ENCODE assay signal across 6 cellular contexts in the genomic region with DNA sequence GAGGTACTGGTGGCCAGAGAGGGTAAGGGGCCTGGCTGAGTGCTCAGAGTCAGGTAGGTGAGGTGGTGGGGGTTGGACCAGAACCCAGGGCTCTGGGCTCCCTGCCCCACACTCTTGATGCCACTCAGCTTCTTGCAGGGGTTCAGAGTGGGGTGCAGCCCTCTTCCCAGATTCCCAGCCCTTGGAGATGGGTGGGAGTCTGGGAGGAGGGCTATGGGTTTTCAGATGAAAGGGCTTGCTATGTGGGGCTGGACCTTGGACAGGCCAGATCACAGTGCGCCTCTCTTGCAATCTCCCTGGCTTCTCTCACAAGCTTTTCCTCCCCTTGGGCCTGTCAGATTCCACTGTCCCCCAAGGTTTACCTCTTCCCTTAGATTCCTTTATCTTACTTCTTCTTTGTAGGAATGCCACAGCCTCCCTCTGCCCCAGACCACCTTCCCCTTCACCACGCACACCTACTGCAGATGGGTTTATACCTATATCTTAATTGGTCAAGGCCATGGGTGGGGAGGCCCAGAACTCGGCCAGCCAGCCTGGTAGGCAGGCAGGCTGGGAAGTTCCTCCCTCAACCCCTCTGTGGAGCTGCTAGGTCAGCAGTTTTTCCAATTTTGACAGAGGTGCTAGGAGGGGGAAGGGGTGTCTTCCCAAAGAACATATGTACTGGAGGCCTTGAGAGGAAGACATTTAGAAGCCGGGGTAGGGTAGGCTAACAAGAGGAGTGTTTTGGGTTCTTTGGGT. TPM values are rescaled to one million over a fixed set of nuclear protein-coding genes. Genes with fewer than 3 reads are reported as not detected.
DNase-seq lines count a peak whose midpoint lies in the region; ATAC-seq and TF ChIP-seq lines count a peak whose summit lies in the region.
"Had no signal": no experiment of that assay in that cellular context is flagged by ENCODE, and none has a peak within 500 bp of the region (broad histone marks: within the 10 kb centered on the region; RNA-seq: fewer than 3 reads in every experiment).

No MANE protein-coding gene starts in this region.

- TF ChIP-seq CTCF in foreskin fibroblast (IDR thresholded peaks at IDR 0.05; ENCODE audit: low read depth, low read length): no peak

- H3K27ac ChIP-seq in SK-N-MC (peak overlapping the region; percentile 27; the same call in 1 of the 2 replicates), mesendoderm (ENCODE audit: low read depth, low read length) (no peak overlapping the region)

- no peak overlapping the region for H2BK15ac ChIP-seq in mesendoderm (replicated peaks; ENCODE audit: low read depth)

- peaks cover 11% of the 10 kb centered on the region for H3K4me1 Mint-ChIP-seq in stimulated activated effector memory CD8-positive, alpha-beta T cell treated with anti-CD3 and anti-CD28 coated beads, Interleukin-12 subunit alpha, Interleukin-12 subunit beta, amount 100 ng/mL, for 72 hours

- H3K79me1 ChIP-seq in mesendoderm (ENCODE audit: low read length): no peaks in the 10 kb centered on the region

- no peak overlapping the region for H2BK5ac ChIP-seq in mesendoderm (ENCODE audit: low read length)

- H3K4me3 Mint-ChIP-seq in stimulated activated effector memory CD8-positive, alpha-beta T cell treated with anti-CD3 and anti-CD28 coated beads, Interleukin-12 subunit alpha, Interleukin-12 subunit beta, amount 100 ng/mL, for 72 hours: peak overlapping the region; percentile 68

- no peak for ATAC-seq in stimulated activated effector memory CD8-positive, alpha-beta T cell treated with anti-CD3 and anti-CD28 coated beads, Interleukin-12 subunit alpha, Interleukin-12 subunit beta, amount 100 ng/mL, for 72 hours

- intact Hi-C loops in posterior cingulate gyrus (cut with DNase I): no loop called here

- DNase-seq in SK-N-MC (ENCODE audit: low read depth, low spot score) (no peak), foreskin fibroblast (no peak), mesendoderm (no peak), posterior cingulate gyrus (no peak)
- DNase-seq in stimulated activated effector memory CD8-positive, alpha-beta T cell treated with anti-CD3 and anti-CD28 coated beads, Interleukin-12 subunit alpha, Interleukin-12 subunit beta, amount 100 ng/mL, for 72 hours (ENCODE audit: low spot score in 2 of 2): no peak
- DNase-seq: NCI-H526 had no signal

- H4K8ac ChIP-seq in mesendoderm (ENCODE audit: low read depth, low read length): no peak overlapping the region

- peaks cover 2% of the 10 kb centered on the region for H3K4me1 ChIP-seq in mesendoderm (ENCODE audit: control insufficient read depth, low read depth, low read length)

- H3K56ac ChIP-seq in mesendoderm (ENCODE audit: low read length): no peak overlapping the region

- H3K36me3 ChIP-seq in SK-N-MC (ENCODE audit: insufficient read depth, low read length) (no peaks in the 10 kb centered on the region; the same call in none of the 2 replicates), mesendoderm (ENCODE audit: control insufficient read depth, insufficient read depth, low read length) (no peaks in the 10 kb centered on the region)

- H3K18ac ChIP-seq in mesendoderm (ENCODE audit: low read length): no peak overlapping the region

- no peaks in the 10 kb centered on the region for H3K36me3 Mint-ChIP-seq in stimulated activated effector memory CD8-positive, alpha-beta T cell treated with anti-CD3 and anti-CD28 coated beads, Interleukin-12 subunit alpha, Interleukin-12 subunit beta, amount 100 ng/mL, for 72 hours

- H3K27me3 ChIP-seq in mesendoderm (ENCODE audit: insufficient read depth, low read length, poor library complexity): no peaks in the 10 kb centered on the region

- no peak overlapping the region for H3K4me2 ChIP-seq in mesendoderm (ENCODE audit: low read length)

- H3K4ac ChIP-seq in mesendoderm (ENCODE audit: low read depth, low read length): no peak overlapping the region

- no peak overlapping the region for H2BK120ac ChIP-seq in mesendoderm (ENCODE audit: low read depth, low read length)

- H3K4me3 ChIP-seq in SK-N-MC (peak overlapping the region; percentile 88), foreskin fibroblast (ENCODE audit: low read depth in 1 of 2, low read length in 2 of 2) (peak overlapping the region; percentile 56 to 78), mesendoderm (ENCODE audit: low read length) (no peak overlapping the region)

- peak overlapping the region; percentile 40 for H3K27ac Mint-ChIP-seq in stimulated activated effector memory CD8-positive, alpha-beta T cell treated with anti-CD3 and anti-CD28 coated beads, Interleukin-12 subunit alpha, Interleukin-12 subunit beta, amount 100 ng/mL, for 72 hours

- no peak overlapping the region for H2AK5ac ChIP-seq in mesendoderm (ENCODE audit: low read length)

- no peak overlapping the region for H4K5ac ChIP-seq in mesendoderm (ENCODE audit: low read length)

- no peak overlapping the region for H3K23ac ChIP-seq in mesendoderm (ENCODE audit: low read length)

- no peaks in the 10 kb centered on the region for H3K9me3 Mint-ChIP-seq in stimulated activated effector memory CD8-positive, alpha-beta T cell treated with anti-CD3 and anti-CD28 coated beads, Interleukin-12 subunit alpha, Interleukin-12 subunit beta, amount 100 ng/mL, for 72 hours

- H3K9me3 ChIP-seq in SK-N-MC (ENCODE audit: low read depth, low read length): no peaks in the 10 kb centered on the region

- no peaks in the 10 kb centered on the region for H3K79me2 ChIP-seq in mesendoderm (ENCODE audit: control insufficient read depth, insufficient read depth, low read length)

- H3K9ac ChIP-seq in SK-N-MC (ENCODE audit: insufficient read length) (peak overlapping the region; percentile 37), mesendoderm (ENCODE audit: low read length) (no peak overlapping the region)

- WGBS in mesendoderm (ENCODE audit: extremely low coverage, insufficient coverage, low lambda C conversion rate): no CpG with 5 or more reads among the region's 4 CpGs

RNA-seq across cellular contexts. Expression of gene NYNRIN, which starts 1.3 kb away (rescaled TPM):
- 4.0 TPM for polyA plus RNA-seq in mesendoderm (2013, experiment 1 of 2)
- polyA plus RNA-seq in mesendoderm (2013, experiment 2 of 2): 3.9 TPM

RNA-seq across cellular contexts. Expression of gene CBLN3, which starts 29.3 kb away (rescaled TPM):
- polyA plus RNA-seq in mesendoderm (2013, experiment 1 of 2): 0.20 TPM
- polyA plus RNA-seq in mesendoderm (2013, experiment 2 of 2): 0.22 TPM

RNA-seq across cellular contexts. Expression of gene KHNYN, which starts 29.6 kb away (rescaled TPM):
- 6.0 TPM for polyA plus RNA-seq in mesendoderm (2013, experiment 1 of 2)
- 6.3 TPM for polyA plus RNA-seq in mesendoderm (2013, experiment 2 of 2)

RNA-seq across cellular contexts. Expression of gene NFATC4, which starts 32.2 kb away (rescaled TPM):
- polyA plus RNA-seq in mesendoderm (2013, experiment 1 of 2): 5.9 TPM
- 5.1 TPM for polyA plus RNA-seq in mesendoderm (2013, experiment 2 of 2)

RNA-seq across cellular contexts. Expression of gene SDR39U1, which starts 42.4 kb away (rescaled TPM):
- polyA plus RNA-seq in mesendoderm (2013, experiment 1 of 2): 34.8 TPM
- polyA plus RNA-seq in mesendoderm (2013, experiment 2 of 2): 39.1 TPM
